In genomic region chr1:3073520-3074296, GRCh38 we compare ENCODE assay signal across 18 cellular contexts. TPM values are rescaled to one million over a fixed set of nuclear protein-coding genes. Genes with fewer than 3 reads are reported as not detected.
DNase-seq lines count a peak whose midpoint lies in the region; ATAC-seq and TF ChIP-seq lines count a peak whose summit lies in the region.
"Had no signal": no experiment of that assay in that cellular context is flagged by ENCODE, and none has a peak within 500 bp of the region (broad histone marks: within the 10 kb centered on the region; RNA-seq: fewer than 3 reads in every experiment).

No MANE protein-coding gene starts in this region.

- no peak overlapping the region for H2BK20ac ChIP-seq in IMR-90 (ENCODE audit: low read depth, low read length)

- no peak overlapping the region for H2BK5ac ChIP-seq in IMR-90 (ENCODE audit: low read depth, low read length, poor library complexity, severe bottlenecking)

- no peak overlapping the region for H3K23ac ChIP-seq in IMR-90 (ENCODE audit: low read depth, low read length)

- no peaks in the 10 kb centered on the region for H3K9me1 ChIP-seq in IMR-90 (ENCODE audit: insufficient read depth, low read length)

- ATAC-seq in IMR-90 (ENCODE audit: low read depth) (no peak), GM19328 (IDR thresholded peaks at IDR 0.05; ENCODE audit: unreplicated experiment) (no peak), left colon (no peak)

- POLR2A ChIA-PET in IMR-90 (lab: Charles Lee; ENCODE audit: unreplicated experiment) (no interaction called here), MCF 10A (lab: Yijun Ruan, JAX) (no interaction called here)

- no peaks in the 10 kb centered on the region for H3K36me3 Mint-ChIP-seq in MCF 10A (ENCODE audit: insufficient read depth, unreplicated experiment)
- H3K36me3 Mint-ChIP-seq: immature natural killer cell had no signal

- H3K4me1 Mint-ChIP-seq in MCF 10A (ENCODE audit: insufficient read depth, unreplicated experiment) = no peaks in the 10 kb centered on the region

- H3K27ac ChIP-seq in IMR-90 (ENCODE audit: insufficient read depth, low read length) (no peak overlapping the region), coronary artery (peak overlapping the region; percentile 100), stomach (peak overlapping the region; percentile 93 to 97 (median 94))
- H3K27ac ChIP-seq: breast epithelium had no signal

- H4K20me1 ChIP-seq in IMR-90 (ENCODE audit: insufficient read depth, low read length) = no peaks in the 10 kb centered on the region

- no peak overlapping the region for H3K56ac ChIP-seq in IMR-90 (ENCODE audit: extremely low read depth, insufficient read depth, low read length)

- BruUV-seq in IMR-90 (replicated peaks; lab: Mats Ljungman, UMichigan) (no TSS peak), MCF 10A (replicated peaks; lab: Mats Ljungman, UMichigan) (no TSS peak)

- no peak overlapping the region for H2AK5ac ChIP-seq in IMR-90 (ENCODE audit: low read depth, low read length)

- no peak overlapping the region for H3K14ac ChIP-seq in IMR-90 (replicated peaks; ENCODE audit: low read depth, low read length)

- TF ChIP-seq CTCF in IMR-90 (conservative IDR thresholded peaks at IDR 0.05; ENCODE audit: low read depth, low read length) (no peak), coronary artery (IDR thresholded peaks at IDR 0.05) (no peak), stomach (IDR thresholded peaks at IDR 0.05) (no peak), GM13977 (IDR thresholded peaks at IDR 0.05; ENCODE audit: extremely low read depth, insufficient read depth, missing control alignments) (no peak), MCF 10A (IDR thresholded peaks at IDR 0.05; ENCODE audit: unreplicated experiment) (no peak)

- H3K4me3 ChIP-seq in IMR-90 (ENCODE audit: insufficient read depth, low read depth, low read length) (no peak overlapping the region), coronary artery (peak overlapping the region; percentile 99), stomach (peak overlapping the region; percentile 64 to 93 (median 84))

- H3K9me3 ChIP-seq in IMR-90 (ENCODE audit: control insufficient read depth, insufficient read depth, low read length) = no peaks in the 10 kb centered on the region
- no peaks in the 10 kb centered on the region for H3K9me3 ChIP-seq in stomach
- H3K9me3 ChIP-seq: breast epithelium had no signal

- no peaks in the 10 kb centered on the region for H3K79me1 ChIP-seq in IMR-90 (ENCODE audit: low read depth in 1 of 2, low read length in 2 of 2)

- H3K4me1 ChIP-seq in IMR-90 (ENCODE audit: control insufficient read depth, insufficient read depth, low read length) (peaks cover 2% of the 10 kb centered on the region; the same call in 1 of the 2 replicates), stomach (peaks cover 50 to 78% (median 69%) of the 10 kb centered on the region in 4 donors)
- H3K4me1 ChIP-seq: breast epithelium had no signal

- intact Hi-C loops in IMR-90 (cut with micrococcal nuclease) (loop anchor here (5.0 kb wide), 1 partner anchor 661 kb away; the partner anchor contains the start of gene PEX10), stomach (cut with DNase I; ENCODE audit: low total_unique reads) (no loop called here), left colon (cut with DNase I, micrococcal nuclease) (loop anchor here in 1 of 2 donors (10.0 kb wide), 1 partner anchor 61 kb away; no protein-coding TSS in a partner anchor), MCF 10A (cut with micrococcal nuclease) (no loop called here)

- no peak overlapping the region for H3K18ac ChIP-seq in IMR-90 (ENCODE audit: low read depth, low read length)

- no peak overlapping the region for H3K9ac ChIP-seq in IMR-90 (ENCODE audit: low read depth, low read length)

- H2BK15ac ChIP-seq in IMR-90 (ENCODE audit: low read depth, low read length) = no peak overlapping the region

- H3K27me3 ChIP-seq in IMR-90 (ENCODE audit: control insufficient read depth, insufficient read depth, low read length) = peaks cover 54% of the 10 kb centered on the region
- H3K27me3 ChIP-seq in stomach = peaks cover 8 to 92% (median 28%) of the 10 kb centered on the region in 3 donors

- H4K5ac ChIP-seq in IMR-90 (ENCODE audit: low read depth, low read length) = no peak overlapping the region

- peak overlapping the region; percentile 8 for H2AFZ ChIP-seq in IMR-90 (replicated peaks; ENCODE audit: low read length, poor library complexity)

- no peak for TF ChIP-seq EP300 in stomach (IDR thresholded peaks at IDR 0.05)

- H3K27ac Mint-ChIP-seq in MCF 10A (ENCODE audit: low read depth, unreplicated experiment) = no peak overlapping the region
- H3K27ac Mint-ChIP-seq: immature natural killer cell had no signal

- no peak overlapping the region for H3K4me2 ChIP-seq in IMR-90 (ENCODE audit: low read depth, low read length)

- no peak for TF ChIP-seq POLR2A in IMR-90 (IDR thresholded peaks at IDR 0.05; ENCODE audit: low read depth, low read length)
- no peak for TF ChIP-seq POLR2A in stomach (IDR thresholded peaks at IDR 0.05)

- H4K91ac ChIP-seq in IMR-90 (ENCODE audit: insufficient read depth, low read depth, low read length) = no peak overlapping the region

- in situ Hi-C loops in IMR-90 (cut with MboI; ENCODE audit: low sequenced_read_pairs) (loop anchor here (25.0 kb wide), 1 partner anchor 636 kb away; no protein-coding TSS in a partner anchor), GM13977 (cut with MboI; ENCODE audit: low pct_unique_long_range_greater_than_20kb, low sequenced_read_pairs, unreplicated experiment) (no loop called here)

- H3K36me3 ChIP-seq in IMR-90 (ENCODE audit: control insufficient read depth, insufficient read depth, low read length) = no peaks in the 10 kb centered on the region
- H3K36me3 ChIP-seq in stomach = no peaks in the 10 kb centered on the region
- H3K36me3 ChIP-seq: breast epithelium had no signal

- no peak overlapping the region for H3K4me3 Mint-ChIP-seq in MCF 10A (ENCODE audit: unreplicated experiment)
- H3K4me3 Mint-ChIP-seq: immature natural killer cell had no signal

- H2AK9ac ChIP-seq in IMR-90 (replicated peaks; ENCODE audit: low read depth, low read length, poor library complexity) = no peak overlapping the region

- dilution Hi-C loops in IMR-90 (cut with HindIII; ENCODE audit: low sequenced_read_pairs, unreplicated experiment) = no loop called here

- H3K27me3 Mint-ChIP-seq in MCF 10A (ENCODE audit: insufficient read depth, unreplicated experiment) = no peaks in the 10 kb centered on the region

- CTCF ChIA-PET in IMR-90 (lab: Yijun Ruan, JAX) (no interaction called here), MCF 10A (lab: Yijun Ruan, JAX) (no interaction called here)

- no peak overlapping the region for H2BK120ac ChIP-seq in IMR-90 (ENCODE audit: low read depth, low read length)

- no peak overlapping the region for H4K8ac ChIP-seq in IMR-90 (ENCODE audit: low read depth in 2 of 2, low read length in 2 of 2)

- peaks cover 8% of the 10 kb centered on the region for H3K9me3 Mint-ChIP-seq in MCF 10A (ENCODE audit: unreplicated experiment)
- H3K9me3 Mint-ChIP-seq: immature natural killer cell had no signal

- DNase-seq in IMR-90 (no peak), coronary artery (ENCODE audit: low spot score) (no peak), left kidney (ENCODE audit: low read depth, low spot score) (peak; percentile 60), stomach (no peak), GM13977 (ENCODE audit: low spot score) (no peak), left colon (no peak), MCF 10A (ENCODE audit: unreplicated experiment) (no peak)
- DNase-seq: activated CD4-positive, CD25-positive, alpha-beta regulatory T cell treated with anti-CD3 and anti-CD28 coated beads, Interleukin-2, amount 50 U/mL, for 72 hours; activated CD8-positive, alpha-beta memory T cell treated with anti-CD3 and anti-CD28 coated beads, Interleukin-2, amount 50 U/mL, for 4 hours; activated naive CD4-positive, alpha-beta T cell; immature natural killer cell; NCI-H1694; NCI-H446; SIG-M5; T-helper 2 cell had no signal

- 7% methylated on average over 20 of the region's 77 CpGs; no CpG with 5 or more reads in 1 of the 2 experiments for WGBS in IMR-90 (ENCODE audit: extremely low coverage in 2 of 2, insufficient read length in 1 of 2), 2 experiments
- WGBS in stomach, 5 donors = 5 to 14% (median 10%) methylated on average over 17 to 77 of the region's 77 CpGs

- no peak for TF ChIP-seq RAD21 in IMR-90 (IDR thresholded peaks at IDR 0.05; ENCODE audit: low read length)

- no peak overlapping the region for H3K4ac ChIP-seq in IMR-90 (ENCODE audit: low read depth, low read length)

TF ChIP-seq in IMR-90, 13 proteins besides CTCF, POLR2A, EP300 and RAD21:
- TF ChIP-seq MAZ (IDR thresholded peaks at IDR 0.05; ENCODE audit: borderline replicate concordance, low read depth, low read length) (no peak), MAFK (IDR thresholded peaks at IDR 0.05; ENCODE audit: low read depth, low read length) (no peak), BHLHE40 (IDR thresholded peaks at IDR 0.05; ENCODE audit: low read depth, low read length) (no peak)
- TF ChIP-seq, protein P1, sequence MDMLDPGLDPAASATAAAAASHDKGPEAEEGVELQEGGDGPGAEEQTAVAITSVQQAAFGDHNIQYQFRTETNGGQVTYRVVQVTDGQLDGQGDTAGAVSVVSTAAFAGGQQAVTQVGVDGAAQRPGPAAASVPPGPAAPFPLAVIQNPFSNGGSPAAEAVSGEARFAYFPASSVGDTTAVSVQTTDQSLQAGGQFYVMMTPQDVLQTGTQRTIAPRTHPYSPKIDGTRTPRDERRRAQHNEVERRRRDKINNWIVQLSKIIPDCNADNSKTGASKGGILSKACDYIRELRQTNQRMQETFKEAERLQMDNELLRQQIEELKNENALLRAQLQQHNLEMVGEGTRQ (IDR thresholded peaks at IDR 0.05; ENCODE audit: low read depth, low read length) = no peak

RNA-seq across cellular contexts. Expression of gene PRDM16, which starts 4.7 kb away (rescaled TPM):
- total RNA-seq in IMR-90 (2012; rRNA removed) = not detected in 2 replicates
- 0.02 and 0.06 TPM in 2 replicates for polyA plus RNA-seq in IMR-90 (2012; rRNA removed)
- polyA plus RNA-seq in IMR-90 (2012; cell fraction: cytosol; rRNA removed) = 0.01 TPM in 2 replicates
- 0.03 and 0.05 TPM in 2 replicates for polyA plus RNA-seq in IMR-90 (2012; cell fraction: nucleus; rRNA removed; ENCODE audit: low replicate concordance)
- 100 to 1,000 TPM in 2 of 5 donors, 10 to 100 TPM in 2, under 1 TPM in 1; 0.29 to 222 (median 32.2) TPM for total RNA-seq in stomach
- 1 to 10 TPM; 2.4 to 8.2 (median 7.0) TPM for polyA plus RNA-seq in stomach
- total RNA-seq in left colon = 1 to 10 TPM; 1.1 to 1.2 TPM
- total RNA-seq in MCF 10A (2022) = not detected in 2 replicates

RNA-seq across cellular contexts. Expression of gene ACTRT2, which starts 52.4 kb away (rescaled TPM):
- total RNA-seq in IMR-90 (2012; rRNA removed) = not detected in 2 replicates
- not detected in 2 replicates for polyA plus RNA-seq in IMR-90 (2012; rRNA removed)
- polyA plus RNA-seq in IMR-90 (2012; cell fraction: cytosol; rRNA removed) = not detected in 2 replicates
- not detected in 2 replicates for polyA plus RNA-seq in IMR-90 (2012; cell fraction: nucleus; rRNA removed; ENCODE audit: low replicate concordance)
- total RNA-seq in stomach = not detected
- not detected for polyA plus RNA-seq in stomach
- total RNA-seq in left colon = not detected
- total RNA-seq in MCF 10A (2022) = not detected in 2 replicates
- total RNA-seq: breast epithelium, osteocyte had no signal
- polyA plus RNA-seq: immature natural killer cell had no signal
